ENCODE assay signal across 12 cellular contexts in genomic region chr16:13542284-13542683, GRCh38.
DNase-seq lines count a peak whose midpoint lies in the region; ATAC-seq, FAIRE-seq and TF ChIP-seq lines count a peak whose summit lies in the region.
"Had no signal": no experiment of that assay in that cellular context is flagged by ENCODE, and none has a peak within 500 bp of the region (broad histone marks: within the 10 kb centered on the region; RNA-seq: fewer than 3 reads in every experiment).

No MANE protein-coding gene starts in this region.

- H3K9me2 ChIP-seq in DOHH2 (replicated peaks; ENCODE audit: control insufficient read depth, low read length), result no peaks in the 10 kb centered on the region
- no peaks in the 10 kb centered on the region for H3K9me2 ChIP-seq in OCI-LY7 (ENCODE audit: insufficient read depth, low read length)

- H3K4me1 ChIP-seq in DOHH2 (ENCODE audit: control insufficient read depth, low read length), result no peaks in the 10 kb centered on the region
- H3K4me1 ChIP-seq in OCI-LY7 (ENCODE audit: insufficient read depth, low read length, poor library complexity, severe bottlenecking), result no peaks in the 10 kb centered on the region
- H3K4me1 ChIP-seq in osteoblast (ENCODE audit: insufficient read depth, low read length), result no peaks in the 10 kb centered on the region
- H3K4me1 ChIP-seq in smooth muscle cell (ENCODE audit: low read depth), result no peaks in the 10 kb centered on the region
- H3K4me1 ChIP-seq: Caco-2, HAP-1 had no signal

- H3K79me2 ChIP-seq in DOHH2 (ENCODE audit: control insufficient read depth, low read length) (no peaks in the 10 kb centered on the region), OCI-LY7 (ENCODE audit: insufficient read depth, low read depth, low read length) (no peaks in the 10 kb centered on the region), osteoblast (ENCODE audit: insufficient read depth, low read length) (no peaks in the 10 kb centered on the region), smooth muscle cell (ENCODE audit: low read depth) (no peaks in the 10 kb centered on the region)

- H3F3A ChIP-seq in DOHH2 (ENCODE audit: control insufficient read depth, insufficient read depth) (no peaks in the 10 kb centered on the region), smooth muscle cell (ENCODE audit: low read depth) (no peaks in the 10 kb centered on the region)

- 86% methylated on average over 2 of the region's 2 CpGs for WGBS in smooth muscle cell (ENCODE audit: low lambda C conversion rate)

- no peaks in the 10 kb centered on the region for H3K36me3 ChIP-seq in DOHH2 (ENCODE audit: control insufficient read depth, low read length)
- H3K36me3 ChIP-seq in OCI-LY7 (ENCODE audit: insufficient read depth, low read length), result no peaks in the 10 kb centered on the region
- no peaks in the 10 kb centered on the region for H3K36me3 ChIP-seq in bronchial epithelial cell (ENCODE audit: control insufficient read depth, insufficient read depth, low read length)
- no peaks in the 10 kb centered on the region for H3K36me3 ChIP-seq in osteoblast (ENCODE audit: insufficient read depth, low read length)
- no peaks in the 10 kb centered on the region for H3K36me3 ChIP-seq in smooth muscle cell (ENCODE audit: low read depth)
- H3K36me3 ChIP-seq: HAP-1 had no signal

- no peak overlapping the region for H3K9ac ChIP-seq in smooth muscle cell (ENCODE audit: low read depth)

- H3K9me3 ChIP-seq in DOHH2 (ENCODE audit: control insufficient read depth, insufficient read depth, low read length) (no peaks in the 10 kb centered on the region), OCI-LY7 (ENCODE audit: low read length) (no peaks in the 10 kb centered on the region), osteoblast (ENCODE audit: low read depth, low read length) (peaks cover 2% of the 10 kb centered on the region), smooth muscle cell (replicated peaks; ENCODE audit: low read depth) (no peaks in the 10 kb centered on the region)
- H3K9me3 ChIP-seq: Caco-2, HAP-1 had no signal

- CTCF ChIA-PET in OCI-LY7 (lab: Charles Lee; ENCODE audit: unreplicated experiment), result interaction anchor here (0.5 kb wide), 1 partner anchor 16 kb away, joined by 3 read pairs; no protein-coding TSS in a partner anchor

- H3K27ac ChIP-seq in DOHH2 (ENCODE audit: low read depth, low read length) (no peak overlapping the region), OCI-LY7 (ENCODE audit: low read depth, low read length, poor library complexity, severe bottlenecking) (no peak overlapping the region), osteoblast (ENCODE audit: low read depth, low read length) (no peak overlapping the region), smooth muscle cell (ENCODE audit: low read depth) (no peak overlapping the region)

- no peak for DNase-seq in OCI-LY7 (ENCODE audit: low spot score)
- DNase-seq in bronchial epithelial cell (ENCODE audit: low read depth), result no peak
- peak; percentile 57 for DNase-seq in osteoblast (ENCODE audit: insufficient read length, low spot score, missing footprints)
- no peak for DNase-seq in smooth muscle cell (lab: John Stamatoyannopoulos, UW; ENCODE audit: unreplicated experiment)
- DNase-seq in NCI-H1092 (lab: John Stamatoyannopoulos, UW), result no peak
- DNase-seq: Caco-2; CD8-positive, alpha-beta memory T cell; GOT3 had no signal

- H3K4me3 ChIP-seq in DOHH2 (ENCODE audit: low read length) (no peak overlapping the region), OCI-LY7 (ENCODE audit: low read depth, low read length, poor library complexity, severe bottlenecking) (no peak overlapping the region), bronchial epithelial cell (ENCODE audit: low read depth, low read length) (no peak overlapping the region), osteoblast (ENCODE audit: insufficient read depth, low read length) (no peak overlapping the region), smooth muscle cell (no peak overlapping the region)
- H3K4me3 ChIP-seq: HAP-1 had no signal

- no peak overlapping the region for H2AFZ ChIP-seq in OCI-LY7 (ENCODE audit: low read length)
- H2AFZ ChIP-seq in osteoblast (ENCODE audit: low read length), result no peak overlapping the region
- H2AFZ ChIP-seq in smooth muscle cell (ENCODE audit: low read depth), result no peak overlapping the region

- H4K20me1 ChIP-seq in DOHH2 (ENCODE audit: control insufficient read depth, insufficient read depth, low read depth, low read length), result no peaks in the 10 kb centered on the region
- H4K20me1 ChIP-seq in OCI-LY7 (ENCODE audit: insufficient read depth, low read length), result no peaks in the 10 kb centered on the region
- no peaks in the 10 kb centered on the region for H4K20me1 ChIP-seq in osteoblast (ENCODE audit: insufficient read depth, low read length)
- no peaks in the 10 kb centered on the region for H4K20me1 ChIP-seq in smooth muscle cell (ENCODE audit: low read depth)

- peak; percentile 13 for TF ChIP-seq CTCF in DOHH2 (IDR thresholded peaks at IDR 0.05; ENCODE audit: low read depth, low read length, poor library complexity, severe bottlenecking)
- TF ChIP-seq CTCF in OCI-LY7 (conservative IDR thresholded peaks at IDR 0.05; ENCODE audit: low read length), result peak; percentile 45; the same call in 1 of the 2 replicates
- TF ChIP-seq CTCF in bronchial epithelial cell (IDR thresholded peaks at IDR 0.05; ENCODE audit: insufficient read depth, low read length, severe bottlenecking), result no peak
- no peak for TF ChIP-seq CTCF in osteoblast (IDR thresholded peaks at IDR 0.05; ENCODE audit: extremely low read depth, low read depth, low read length)
- TF ChIP-seq CTCF in smooth muscle cell (IDR thresholded peaks at IDR 0.05; ENCODE audit: borderline replicate concordance, insufficient read depth, poor library complexity, severe bottlenecking), result no peak

- no TSS peak for BruUV-seq in OCI-LY7 (replicated peaks; lab: Mats Ljungman, UMichigan)

- H3K27me3 ChIP-seq in DOHH2 (ENCODE audit: control insufficient read depth, low read length), result no peaks in the 10 kb centered on the region
- H3K27me3 ChIP-seq in bronchial epithelial cell (ENCODE audit: control insufficient read depth, insufficient read depth, low read length), result no peaks in the 10 kb centered on the region
- H3K27me3 ChIP-seq in osteoblast (ENCODE audit: insufficient read depth, low read length), result no peaks in the 10 kb centered on the region
- H3K27me3 ChIP-seq in smooth muscle cell (ENCODE audit: low read depth), result no peaks in the 10 kb centered on the region

- no peak for ATAC-seq in GM19452 (IDR thresholded peaks at IDR 0.05; ENCODE audit: unreplicated experiment)

- H3K4me2 ChIP-seq in DOHH2 (ENCODE audit: low read length) (no peak overlapping the region), OCI-LY7 (ENCODE audit: low read length) (no peak overlapping the region), osteoblast (ENCODE audit: insufficient read depth, low read length) (no peak overlapping the region), smooth muscle cell (no peak overlapping the region)

- POLR2A ChIA-PET in OCI-LY7 (lab: Charles Lee), result no interaction called here

- intact Hi-C loops in OCI-LY7 (cut with micrococcal nuclease; ENCODE audit: unreplicated experiment), result no loop called here

- peak; percentile 58 for FAIRE-seq in bronchial epithelial cell (lab: Jason Lieb, UNC)
- FAIRE-seq: A204.1 had no signal

Comparison
In these comparisons a context has a peak if more than half of its experiments do, and no peak if none do; other contexts are left out.
1. CTCF ChIP-seq: peak in DOHH2 (single experiment) and OCI-LY7 (single experiment); none in bronchial epithelial cell (single experiment), osteoblast (single experiment) and smooth muscle cell (single experiment).